ENCODE assay signal across 24 cellular contexts in genomic region chr1:65911679-65912078, GRCh38.
DNase-seq lines count a peak whose midpoint lies in the region; ATAC-seq, FAIRE-seq and TF ChIP-seq lines count a peak whose summit lies in the region.
"Had no signal": no experiment of that assay in that cellular context is flagged by ENCODE, and none has a peak within 500 bp of the region (broad histone marks: within the 10 kb centered on the region; RNA-seq: fewer than 3 reads in every experiment).

No MANE protein-coding gene starts in this region.

- H3K4me3 Mint-ChIP-seq in activated T-cell treated with anti-CD3 and anti-CD28 coated beads, Interleukin-2, amount 50 U/mL, for 72 hours: no peak overlapping the region
- no peak overlapping the region for H3K4me3 Mint-ChIP-seq in CD14-positive monocyte
- H3K4me3 Mint-ChIP-seq: CD4-positive, alpha-beta T cell; IgD-negative memory B cell had no signal

- peaks cover 1% of the 10 kb centered on the region for H3K4me1 ChIP-seq in mesendoderm (ENCODE audit: control insufficient read depth, low read depth, low read length)

- no peak overlapping the region for H3K4me3 ChIP-seq in mesendoderm (ENCODE audit: low read length)
- H3K4me3 ChIP-seq: MG63 had no signal

- no peak overlapping the region for H3K27ac ChIP-seq in mesendoderm (ENCODE audit: low read depth, low read length)

- CTCF ChIA-PET in GM10248 (lab: Yijun Ruan, JAX): no interaction called here

- H4K8ac ChIP-seq in mesendoderm (ENCODE audit: low read depth, low read length): no peak overlapping the region

- H3K27me3 Mint-ChIP-seq in activated T-cell treated with anti-CD3 and anti-CD28 coated beads, Interleukin-2, amount 50 U/mL, for 72 hours (ENCODE audit: low read depth): peaks cover 12% of the 10 kb centered on the region
- peaks cover 0 to 2% (median 0%) of the 10 kb centered on the region in 3 donors for H3K27me3 Mint-ChIP-seq in CD14-positive monocyte (ENCODE audit: low read depth in 3 of 3)
- H3K27me3 Mint-ChIP-seq: IgD-negative memory B cell had no signal

- H3K79me1 ChIP-seq in mesendoderm (ENCODE audit: low read length): no peaks in the 10 kb centered on the region

- no peak overlapping the region for H3K23ac ChIP-seq in mesendoderm (ENCODE audit: low read length)

- peak overlapping the region; percentile 3 for H3K27ac Mint-ChIP-seq in activated T-cell treated with anti-CD3 and anti-CD28 coated beads, Interleukin-2, amount 50 U/mL, for 72 hours
- no peak overlapping the region for H3K27ac Mint-ChIP-seq in CD14-positive monocyte
- H3K27ac Mint-ChIP-seq: CD4-positive, alpha-beta T cell; IgD-negative memory B cell had no signal

- H2AK5ac ChIP-seq in mesendoderm (ENCODE audit: low read length): no peak overlapping the region

- DNase-seq in activated T-cell treated with anti-CD3 and anti-CD28 coated beads, Interleukin-2, amount 50 U/mL, for 72 hours: no peak
- DNase-seq in activated T-cell treated with anti-CD3 and anti-CD28 coated beads for 4 hours (no peak), astrocyte of the hippocampus (ENCODE audit: low read depth, low spot score) (peak; percentile 52), mesendoderm (peak; percentile 74), NCI-H1092 treated with DMSO at 0.1 percent for 48 hours (lab: John Stamatoyannopoulos, UW) (no peak), HTR-8/SVneo (ENCODE audit: insufficient read length, low spot score) (no peak), GM10248 (ENCODE audit: extremely low spot score) (no peak), CD14-positive monocyte (ENCODE audit: low spot score) (no peak)
- DNase-seq: CD4-positive, alpha-beta T cell; COR-L47; DMS153; Kasumi-1; MG63; NCI-H1092; NCI-H146; NCI-H2029; NCI-H2227 treated with DMSO at 0.1 percent for 48 hours; NCI-H510A; NCI-H774; Right ventricle myocardium superior had no signal

- H2BK15ac ChIP-seq in mesendoderm (replicated peaks; ENCODE audit: low read depth): no peak overlapping the region

- no peaks in the 10 kb centered on the region for H3K36me3 Mint-ChIP-seq in activated T-cell treated with anti-CD3 and anti-CD28 coated beads, Interleukin-2, amount 50 U/mL, for 72 hours (ENCODE audit: insufficient read depth in 2 of 2)
- H3K36me3 Mint-ChIP-seq in CD14-positive monocyte: no peaks in the 10 kb centered on the region
- H3K36me3 Mint-ChIP-seq: IgD-negative memory B cell had no signal

- no CpG with 5 or more reads among the region's 2 CpGs for WGBS in mesendoderm (ENCODE audit: extremely low coverage, insufficient coverage, low lambda C conversion rate)

- H3K79me2 ChIP-seq in mesendoderm (ENCODE audit: control insufficient read depth, insufficient read depth, low read length): no peaks in the 10 kb centered on the region

- H3K4me1 Mint-ChIP-seq in activated T-cell treated with anti-CD3 and anti-CD28 coated beads, Interleukin-2, amount 50 U/mL, for 72 hours (ENCODE audit: low read depth): no peaks in the 10 kb centered on the region
- no peaks in the 10 kb centered on the region for H3K4me1 Mint-ChIP-seq in CD14-positive monocyte
- H3K4me1 Mint-ChIP-seq: IgD-negative memory B cell had no signal

- ATAC-seq in activated T-cell treated with anti-CD3 and anti-CD28 coated beads, Interleukin-2, amount 50 U/mL, for 72 hours (replicated peaks in 1 of 2): no peak
- ATAC-seq: HCT116 had no signal

- no peak overlapping the region for H3K4ac ChIP-seq in mesendoderm (ENCODE audit: low read depth, low read length)

- no peak overlapping the region for H3K18ac ChIP-seq in mesendoderm (ENCODE audit: low read length)

- H2BK120ac ChIP-seq in mesendoderm (ENCODE audit: low read depth, low read length): no peak overlapping the region

- H4K5ac ChIP-seq in mesendoderm (ENCODE audit: low read length): no peak overlapping the region

- H3K9ac ChIP-seq in mesendoderm (ENCODE audit: low read length): no peak overlapping the region

- no peak for TF ChIP-seq CTCF in GM10248 (IDR thresholded peaks at IDR 0.05; ENCODE audit: control extremely low read depth, extremely low read depth, low read depth, missing control alignments)
- TF ChIP-seq CTCF in CD14-positive monocyte (IDR thresholded peaks at IDR 0.05): no peak

- no peaks in the 10 kb centered on the region for H3K36me3 ChIP-seq in mesendoderm (ENCODE audit: control insufficient read depth, insufficient read depth, low read length)
- H3K36me3 ChIP-seq: MG63 had no signal

- H3K9me3 Mint-ChIP-seq in activated T-cell treated with anti-CD3 and anti-CD28 coated beads, Interleukin-2, amount 50 U/mL, for 72 hours: no peaks in the 10 kb centered on the region
- H3K9me3 Mint-ChIP-seq in CD14-positive monocyte: no peaks in the 10 kb centered on the region
- H3K9me3 Mint-ChIP-seq: CD4-positive, alpha-beta T cell; IgD-negative memory B cell had no signal

- no peak for FAIRE-seq in HTR-8/SVneo (lab: Jason Lieb, UNC)
- FAIRE-seq: A204.1, H1 had no signal

- intact Hi-C loops in CD14-positive monocyte (cut with micrococcal nuclease): no loop called here

- H3K4me2 ChIP-seq in mesendoderm (ENCODE audit: low read length): no peak overlapping the region

- no peaks in the 10 kb centered on the region for H3K27me3 ChIP-seq in mesendoderm (ENCODE audit: insufficient read depth, low read length, poor library complexity)
- H3K27me3 ChIP-seq: MG63 had no signal

- H3K56ac ChIP-seq in mesendoderm (ENCODE audit: low read length): no peak overlapping the region

- POLR2A ChIA-PET in GM10248 (lab: Yijun Ruan, JAX): no interaction called here

- H2BK5ac ChIP-seq in mesendoderm (ENCODE audit: low read length): no peak overlapping the region

Comparison
In these comparisons a context has a peak if more than half of its experiments do, and no peak if none do; other contexts are left out.
1. DNase-seq: peak in astrocyte of the hippocampus (single experiment) and mesendoderm (single experiment); none in activated T-cell treated with anti-CD3 and anti-CD28 coated beads, Interleukin-2, amount 50 U/mL, for 72 hours (0 of 2), activated T-cell treated with anti-CD3 and anti-CD28 coated beads for 4 hours (single experiment), NCI-H1092 treated with DMSO at 0.1 percent for 48 hours (single experiment), HTR-8/SVneo (single experiment), GM10248 (single experiment) and CD14-positive monocyte (single experiment).